Comparison of ENCODE assay signal across 32 cellular contexts in genomic region chr3:196496183-196496582, GRCh38. TPM values are rescaled to one million over a fixed set of nuclear protein-coding genes. Genes with fewer than 3 reads are reported as not detected.
"Had no signal": no experiment of that assay in that cellular context is flagged by ENCODE, and none has a peak within 500 bp of the region (broad histone marks: within the 10 kb centered on the region; RNA-seq: fewer than 3 reads in every experiment).

No MANE protein-coding gene starts in this region.

- H3K4me3 Mint-ChIP-seq: activated CD4-positive, alpha-beta T cell treated with anti-CD3 and anti-CD28 coated beads for 36 hours; activated CD4-positive, alpha-beta T cell treated with anti-CD3 and anti-CD28 coated beads, Interleukin-2, amount 10 ng/mL, durations not matched to agents 7 days and 5 days; activated CD8-positive, alpha-beta T cell treated with anti-CD3 and anti-CD28 coated beads, Interleukin-2, amount 10 ng/mL, durations not matched to agents 7 days and 5 days; activated naive CD8-positive, alpha-beta T cell treated with anti-CD3 and anti-CD28 coated beads, Interleukin-2, amount 10 ng/mL, durations not matched to agents 7 days and 5 days; activated T-cell treated with anti-CD3 and anti-CD28 coated beads, Interleukin-2, amount 50 U/mL, for 24 hours; T-helper 2 cell treated with Interferon-gamma antibody and Interleukin-4, amounts not matched to agents 5 μg/mL and 100 μg/mL, for 36 hours had no signal

- H3K9me3 Mint-ChIP-seq: activated CD4-positive, alpha-beta T cell treated with anti-CD3 and anti-CD28 coated beads, Interleukin-2, amount 10 ng/mL, durations not matched to agents 7 days and 5 days; activated T-cell treated with anti-CD3 and anti-CD28 coated beads, Interleukin-2, amount 50 U/mL, for 24 hours; activated T-helper 2 cell treated with anti-CD3 and anti-CD28 coated beads, Interferon-gamma antibody, Interleukin-2, Interleukin-4, amounts not matched to agents 10 μg/mL and 5 μg/mL and 100 μg/mL, durations not matched to agents 14 hours and 24 hours and 36 hours; T-helper 2 cell treated with Interferon-gamma antibody and Interleukin-4, amounts not matched to agents 5 μg/mL and 100 μg/mL, for 36 hours had no signal

- H3K4me3 ChIP-seq: body of pancreas, breast epithelium, MG63, SJCRH30, SK-N-MC had no signal

- DNase-seq: activated CD4-positive, alpha-beta T cell treated with anti-CD3 and anti-CD28 coated beads for 36 hours; activated CD4-positive, alpha-beta T cell treated with anti-CD3 and anti-CD28 coated beads, Interleukin-2, amount 10 ng/mL, durations not matched to agents 7 days and 5 days; activated CD4-positive, alpha-beta T cell treated with anti-CD3 and anti-CD28 coated beads, Interleukin-2, amount 50 U/mL, for 48 hours; activated CD8-positive, alpha-beta T cell treated with anti-CD3 and anti-CD28 coated beads, Interleukin-2, amount 10 ng/mL, durations not matched to agents 7 days and 5 days; activated gamma-delta T cell; activated naive CD4-positive, alpha-beta T cell treated with Interleukin-2 at 50 U/mL for 16 hours; activated naive CD8-positive, alpha-beta T cell treated with anti-CD3 and anti-CD28 coated beads, Interleukin-2, amount 10 ng/mL, durations not matched to agents 7 days and 5 days; activated T-cell treated with anti-CD3 and anti-CD28 coated beads, Interleukin-2, amount 50 U/mL, for 24 hours; amygdala; body of pancreas; Karpas-422; MG63; NCI-H1048; NCI-H1105 treated with DMSO at 0.1 percent for 48 hours; NCI-H1436; NCI-H1694; NCI-H1930; NCI-H2081 treated with DMSO at 0.1 percent for 48 hours; NCI-H345; NCI-H524 treated with DMSO at 0.1 percent for 48 hours; SHP77; SJCRH30 had no signal

- H3K27me3 ChIP-seq: body of pancreas, breast epithelium, MG63, SJCRH30 had no signal

- H3K36me3 ChIP-seq: breast epithelium had no signal

- H3K27ac ChIP-seq: body of pancreas, breast epithelium, SJCRH30 had no signal

- ATAC-seq: activated CD4-positive, alpha-beta T cell treated with anti-CD3 and anti-CD28 coated beads for 36 hours; activated CD4-positive, CD25-positive, alpha-beta regulatory T cell treated with anti-CD3 and anti-CD28 coated beads, Interleukin-2, amount 50 U/mL, for 24 hours; activated CD8-positive, alpha-beta T cell treated with anti-CD3 and anti-CD28 coated beads, Interleukin-2, amount 10 ng/mL, durations not matched to agents 7 days and 5 days; body of pancreas; Panc1 had no signal

- H3K9me3 ChIP-seq: body of pancreas, breast epithelium, MG63, SJCRH30 had no signal

- H3K27ac Mint-ChIP-seq: activated CD4-positive, alpha-beta T cell treated with anti-CD3 and anti-CD28 coated beads for 36 hours; activated CD4-positive, alpha-beta T cell treated with anti-CD3 and anti-CD28 coated beads, Interleukin-2, amount 10 ng/mL, durations not matched to agents 7 days and 5 days; activated CD8-positive, alpha-beta T cell treated with anti-CD3 and anti-CD28 coated beads, Interleukin-2, amount 10 ng/mL, durations not matched to agents 7 days and 5 days; activated naive CD8-positive, alpha-beta T cell treated with anti-CD3 and anti-CD28 coated beads, Interleukin-2, amount 10 ng/mL, durations not matched to agents 7 days and 5 days; activated T-cell treated with anti-CD3 and anti-CD28 coated beads, Interleukin-2, amount 50 U/mL, for 24 hours; activated T-helper 2 cell treated with anti-CD3 and anti-CD28 coated beads, Interferon-gamma antibody, Interleukin-2, Interleukin-4, amounts not matched to agents 10 μg/mL and 5 μg/mL and 100 μg/mL, durations not matched to agents 14 hours and 24 hours and 36 hours; T-helper 2 cell treated with Interferon-gamma antibody and Interleukin-4, amounts not matched to agents 5 μg/mL and 100 μg/mL, for 36 hours had no signal

- H3K27me3 Mint-ChIP-seq: activated CD4-positive, alpha-beta T cell treated with anti-CD3 and anti-CD28 coated beads for 36 hours; activated CD4-positive, alpha-beta T cell treated with anti-CD3 and anti-CD28 coated beads, Interleukin-2, amount 10 ng/mL, durations not matched to agents 7 days and 5 days; activated naive CD8-positive, alpha-beta T cell treated with anti-CD3 and anti-CD28 coated beads, Interleukin-2, amount 10 ng/mL, durations not matched to agents 7 days and 5 days; activated T-cell treated with anti-CD3 and anti-CD28 coated beads, Interleukin-2, amount 50 U/mL, for 24 hours had no signal

- H3K4me1 ChIP-seq: breast epithelium, SJCRH30 had no signal

RNA-seq across cellular contexts. Expression of gene SMCO1, which starts 19.0 kb away (rescaled TPM):
- total RNA-seq: activated CD4-positive, alpha-beta T cell treated with anti-CD3 and anti-CD28 coated beads for 36 hours; activated CD4-positive, alpha-beta T cell treated with anti-CD3 and anti-CD28 coated beads, Interleukin-2, amount 10 ng/mL, durations not matched to agents 7 days and 5 days; activated naive CD8-positive, alpha-beta T cell treated with anti-CD3 and anti-CD28 coated beads, Interleukin-2, amount 10 ng/mL, durations not matched to agents 7 days and 5 days; activated T-helper 2 cell treated with anti-CD3 and anti-CD28 coated beads, Interferon-gamma antibody, Interleukin-2, Interleukin-4, amounts not matched to agents 10 μg/mL and 5 μg/mL and 100 μg/mL, durations not matched to agents 14 hours and 24 hours and 36 hours; astrocyte; body of pancreas; breast epithelium; NCI-H460; RPMI7951; SJCRH30; T-helper 1 cell treated with Interleukin-12 subunit alpha and Interleukin-12 subunit beta and Interleukin-4 antibody, amounts not matched to agents 30 ng/mL and 1 ng/mL, for 36 hours had no signal
